12 cellular contexts compared by ENCODE assay signal in the genomic region with DNA sequence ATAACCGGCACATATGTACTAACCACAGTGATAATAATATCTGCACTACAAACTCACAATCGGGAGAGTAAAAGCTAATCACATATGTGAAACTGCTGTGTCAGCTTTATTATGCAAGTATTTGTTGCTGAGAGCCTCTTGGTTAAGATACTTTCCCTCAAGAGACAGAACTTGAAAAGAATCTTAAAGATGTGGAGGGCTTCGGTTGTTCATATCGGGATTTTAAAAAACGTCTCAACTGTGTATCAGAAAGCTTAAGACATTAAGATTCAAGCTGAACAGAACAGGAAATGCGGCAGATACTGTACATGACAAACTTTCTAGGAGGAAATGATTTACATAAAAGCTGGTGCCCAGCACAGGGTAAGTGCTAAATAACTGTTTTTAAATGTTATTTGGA. TPM values are rescaled to one million over a fixed set of nuclear protein-coding genes. Genes with fewer than 3 reads are reported as not detected.
DNase-seq lines count a peak whose midpoint lies in the region; ATAC-seq, FAIRE-seq and TF ChIP-seq lines count a peak whose summit lies in the region.
"Had no signal": no experiment of that assay in that cellular context is flagged by ENCODE, and none has a peak within 500 bp of the region (broad histone marks: within the 10 kb centered on the region; RNA-seq: fewer than 3 reads in every experiment).

No MANE protein-coding gene starts in this region.

- intact Hi-C loops in A673 (cut with micrococcal nuclease; ENCODE audit: unreplicated experiment), result no loop called here
- intact Hi-C loops in activated T-helper 1 cell treated with anti-CD3 and anti-CD28 coated beads, Interleukin-12 subunit alpha, Interleukin-12 subunit beta, Interleukin-2, Interleukin-4 antibody, amounts not matched to agents 30 ng/mL and 10 ng/mL and 1 ng/mL, durations not matched to agents 14 hours and 24 hours and 36 hours (cut with micrococcal nuclease), result loop anchor here (5.0 kb wide), 1 partner anchor 200 kb away; no protein-coding TSS in a partner anchor
- intact Hi-C loops in lower lobe of right lung (cut with DNase I), result no loop called here

- no peaks in the 10 kb centered on the region for H3K36me3 Mint-ChIP-seq in activated T-helper 1 cell treated with anti-CD3 and anti-CD28 coated beads, Interleukin-12 subunit alpha, Interleukin-12 subunit beta, Interleukin-2, Interleukin-4 antibody, amounts not matched to agents 30 ng/mL and 10 ng/mL and 1 ng/mL, durations not matched to agents 14 hours and 24 hours and 36 hours (ENCODE audit: low read depth)
- H3K36me3 Mint-ChIP-seq: activated naive CD4-positive, alpha-beta T cell treated with anti-CD3 and anti-CD28 coated beads, Interleukin-2, amount 10 ng/mL, durations not matched to agents 7 days and 5 days had no signal

- H3K36me3 ChIP-seq in A673 (ENCODE audit: insufficient read depth, low read length, poor library complexity, severe bottlenecking) (no peaks in the 10 kb centered on the region), lower lobe of right lung (no peaks in the 10 kb centered on the region)

- peaks cover 34% of the 10 kb centered on the region for H3K27me3 Mint-ChIP-seq in activated T-helper 1 cell treated with anti-CD3 and anti-CD28 coated beads, Interleukin-12 subunit alpha, Interleukin-12 subunit beta, Interleukin-2, Interleukin-4 antibody, amounts not matched to agents 30 ng/mL and 10 ng/mL and 1 ng/mL, durations not matched to agents 14 hours and 24 hours and 36 hours (ENCODE audit: insufficient read depth)

- peaks cover 28% of the 10 kb centered on the region for H3K4me1 ChIP-seq in A673 (ENCODE audit: insufficient read depth, low read length, poor library complexity, severe bottlenecking)
- peaks cover 18% of the 10 kb centered on the region for H3K4me1 ChIP-seq in lower lobe of right lung

- TF ChIP-seq CTCF in A673 (conservative IDR thresholded peaks at IDR 0.05; ENCODE audit: low read depth, low read length) (no peak), lower lobe of right lung (IDR thresholded peaks at IDR 0.05) (no peak)

- DNase-seq in A673 (ENCODE audit: low spot score), result peak; percentile 75
- no peak for DNase-seq in activated T-helper 1 cell treated with anti-CD3 and anti-CD28 coated beads, Interleukin-12 subunit alpha, Interleukin-12 subunit beta, Interleukin-2, Interleukin-4 antibody, amounts not matched to agents 30 ng/mL and 10 ng/mL and 1 ng/mL, durations not matched to agents 14 hours and 24 hours and 36 hours (ENCODE audit: low spot score)
- no peak for DNase-seq in lower lobe of right lung
- DNase-seq in KG1 (lab: John Stamatoyannopoulos, UW), result no peak
- no peak for DNase-seq in NCI-H345 (lab: John Stamatoyannopoulos, UW)
- DNase-seq in H54 (ENCODE audit: insufficient read length, low spot score), result no peak
- DNase-seq: activated naive CD4-positive, alpha-beta T cell treated with anti-CD3 and anti-CD28 coated beads, Interleukin-2, amount 10 ng/mL, durations not matched to agents 7 days and 5 days; NCI-H1694 treated with DMSO at 0.1 percent for 48 hours; PC-9 had no signal

- TF ChIP-seq POLR2A in H54 (IDR thresholded peaks at IDR 0.05; ENCODE audit: low read depth, low read length), result no peak

- peak; percentile 43 for ATAC-seq in GM18873 (IDR thresholded peaks at IDR 0.05; ENCODE audit: low FRiP score, unreplicated experiment)
- no peak for ATAC-seq in lower lobe of right lung
- no peak for ATAC-seq in HG03097 (IDR thresholded peaks at IDR 0.05; ENCODE audit: low FRiP score, unreplicated experiment)

- no TSS peak for BruUV-seq in A673 (replicated peaks; lab: Mats Ljungman, UMichigan)

- FAIRE-seq in H54 (lab: Jason Lieb, UNC), result no peak
- FAIRE-seq: endometrium had no signal

- peaks cover 17% of the 10 kb centered on the region for H3K4me1 Mint-ChIP-seq in activated T-helper 1 cell treated with anti-CD3 and anti-CD28 coated beads, Interleukin-12 subunit alpha, Interleukin-12 subunit beta, Interleukin-2, Interleukin-4 antibody, amounts not matched to agents 30 ng/mL and 10 ng/mL and 1 ng/mL, durations not matched to agents 14 hours and 24 hours and 36 hours (ENCODE audit: low read depth)

- H3K9me3 ChIP-seq in A673 (ENCODE audit: low read depth, low read length, poor library complexity, severe bottlenecking) (no peaks in the 10 kb centered on the region), lower lobe of right lung (no peaks in the 10 kb centered on the region)

- POLR2A ChIA-PET in A673 (lab: Charles Lee; ENCODE audit: low non-redundant PET), result interaction anchor here (1.2 kb wide), 1 partner anchor 29 kb away, joined by 17 read pairs; no protein-coding TSS in a partner anchor

- peak overlapping the region; percentile 77 for H3K27ac ChIP-seq in A673 (ENCODE audit: low read depth, low read length, poor library complexity, severe bottlenecking)
- H3K27ac ChIP-seq in lower lobe of right lung, result no peak overlapping the region
- H3K27ac ChIP-seq: PC-9 had no signal

- peak overlapping the region; percentile 58 for H3K4me3 Mint-ChIP-seq in activated T-helper 1 cell treated with anti-CD3 and anti-CD28 coated beads, Interleukin-12 subunit alpha, Interleukin-12 subunit beta, Interleukin-2, Interleukin-4 antibody, amounts not matched to agents 30 ng/mL and 10 ng/mL and 1 ng/mL, durations not matched to agents 14 hours and 24 hours and 36 hours

- H3K27ac Mint-ChIP-seq in activated T-helper 1 cell treated with anti-CD3 and anti-CD28 coated beads, Interleukin-12 subunit alpha, Interleukin-12 subunit beta, Interleukin-2, Interleukin-4 antibody, amounts not matched to agents 30 ng/mL and 10 ng/mL and 1 ng/mL, durations not matched to agents 14 hours and 24 hours and 36 hours, result no peak overlapping the region
- H3K27ac Mint-ChIP-seq: activated naive CD4-positive, alpha-beta T cell treated with anti-CD3 and anti-CD28 coated beads, Interleukin-2, amount 10 ng/mL, durations not matched to agents 7 days and 5 days had no signal

- H3K27me3 ChIP-seq in A673 (replicated peaks; ENCODE audit: insufficient read depth, low read depth, low read length, poor library complexity) (no peaks in the 10 kb centered on the region), lower lobe of right lung (ENCODE audit: low read depth) (no peaks in the 10 kb centered on the region)

- no peaks in the 10 kb centered on the region for H3K9me3 Mint-ChIP-seq in activated T-helper 1 cell treated with anti-CD3 and anti-CD28 coated beads, Interleukin-12 subunit alpha, Interleukin-12 subunit beta, Interleukin-2, Interleukin-4 antibody, amounts not matched to agents 30 ng/mL and 10 ng/mL and 1 ng/mL, durations not matched to agents 14 hours and 24 hours and 36 hours
- H3K9me3 Mint-ChIP-seq: activated naive CD4-positive, alpha-beta T cell treated with anti-CD3 and anti-CD28 coated beads, Interleukin-2, amount 10 ng/mL, durations not matched to agents 7 days and 5 days had no signal

- CTCF ChIA-PET in A673 (lab: Charles Lee), result interaction anchor here (0.7 to 0.8 kb wide), 2 partner anchors 259 to 635 kb away, joined by 4 to 11 read pairs; no protein-coding TSS in a partner anchor

- H3K4me3 ChIP-seq in A673 (ENCODE audit: low read depth, low read length, poor library complexity, severe bottlenecking) (peak overlapping the region; percentile 7), lower lobe of right lung (peak overlapping the region; percentile 54)

RNA-seq across cellular contexts. Expression of a gene that starts 27.5 kb away (rescaled TPM):
- total RNA-seq in A673 (2021), result 3.2 and 5.1 TPM in 2 replicates
- total RNA-seq in activated T-helper 1 cell treated with anti-CD3 and anti-CD28 coated beads, Interleukin-12 subunit alpha, Interleukin-12 subunit beta, Interleukin-2, Interleukin-4 antibody, amounts not matched to agents 30 ng/mL and 10 ng/mL and 1 ng/mL, durations not matched to agents 14 hours and 24 hours and 36 hours, result 0.36 and 0.54 TPM in 2 replicates
- total RNA-seq in lower lobe of right lung, result 29.4 TPM
- total RNA-seq: PC-9 had no signal
